In genomic region chr15:101168898-101169297, GRCh38 we compare ENCODE assay signal across 10 cellular contexts.
DNase-seq lines count a peak whose midpoint lies in the region; ATAC-seq, FAIRE-seq and TF ChIP-seq lines count a peak whose summit lies in the region.
"Had no signal": no experiment of that assay in that cellular context is flagged by ENCODE, and none has a peak within 500 bp of the region (broad histone marks: within the 10 kb centered on the region; RNA-seq: fewer than 3 reads in every experiment).

No MANE protein-coding gene starts in this region.

- no peak for DNase-seq in left ventricle myocardium inferior
- no peak for DNase-seq in left ventricle myocardium superior
- no peak for DNase-seq in K562 (ENCODE audit: extremely low read depth in 1 of 4, low spot score in 3 of 4)
- DNase-seq in uterus = no peak
- no peak for DNase-seq in NCI-H2029 (lab: John Stamatoyannopoulos, UW)
- no peak for DNase-seq in kidney tubule cell (ENCODE audit: low spot score)
- DNase-seq: H9 had no signal

- CTCF ChIA-PET in K562 (lab: Yijun Ruan, JAX; ENCODE audit: low intra/inter-chr PET ratio) = no interaction called here

- H3K4me2 ChIP-seq in K562 (ENCODE audit: insufficient read depth, low read length) = 0 out of 2 replicates have a peak overlapping the region, but pooled peaks have one; percentile 75

- FAIRE-seq in K562 (lab: Jason Lieb, UNC) = peak; percentile 71

- no peak overlapping the region for H3K9ac ChIP-seq in K562 (ENCODE audit: insufficient read depth in 1 of 2, low read depth in 2 of 2, low read length in 2 of 2)

- H3K27ac ChIP-seq in left ventricle myocardium inferior (replicated peaks) (peak overlapping the region; percentile 94), K562 (ENCODE audit: extremely low read depth, low read depth, low read length) (peak overlapping the region; percentile 92; the same call in 2 of the 3 replicates), muscle layer of duodenum (ENCODE audit: low read length) (peak overlapping the region; percentile 78), uterus (peak overlapping the region; percentile 78 to 86)
- H3K27ac ChIP-seq: SK-N-MC had no signal

- in situ Hi-C loops in K562 (cut with MboI) = no loop called here

- peaks cover 18% of the 10 kb centered on the region for H3K36me3 ChIP-seq in left ventricle myocardium inferior
- H3K36me3 ChIP-seq in K562 (ENCODE audit: control insufficient read depth, insufficient read depth, low read length) = no peaks in the 10 kb centered on the region
- no peaks in the 10 kb centered on the region for H3K36me3 ChIP-seq in muscle layer of duodenum (ENCODE audit: control insufficient read depth in 1 of 2, insufficient read depth in 2 of 2, low read length in 2 of 2)
- no peaks in the 10 kb centered on the region for H3K36me3 ChIP-seq in uterus

- H3K27me3 ChIP-seq in left ventricle myocardium inferior (ENCODE audit: low read depth) (no peaks in the 10 kb centered on the region), K562 (ENCODE audit: control insufficient read depth in 2 of 2, insufficient read depth in 2 of 2, low read length in 2 of 2) (no peaks in the 10 kb centered on the region), muscle layer of duodenum (ENCODE audit: low read depth, low read length) (no peaks in the 10 kb centered on the region), uterus (no peaks in the 10 kb centered on the region)

- H3K9me3 ChIP-seq in left ventricle myocardium inferior (replicated peaks) = peaks cover 29% of the 10 kb centered on the region
- peaks cover 12% of the 10 kb centered on the region for H3K9me3 ChIP-seq in K562 (replicated peaks; ENCODE audit: control insufficient read depth, insufficient read depth, low read depth, low read length)
- H3K9me3 ChIP-seq in muscle layer of duodenum (ENCODE audit: control insufficient read depth in 1 of 2, low read length in 2 of 2) = peaks cover 14 to 15% of the 10 kb centered on the region in 2 donors
- H3K9me3 ChIP-seq in uterus = peaks cover 0 to 17% of the 10 kb centered on the region in 2 donors

- H3K9me1 ChIP-seq in K562 (ENCODE audit: control insufficient read depth, insufficient read depth, low read length) = no peaks in the 10 kb centered on the region

- POLR2A ChIA-PET in K562 (lab: Yijun Ruan, JAX) = interaction anchor here (1.3 to 2.0 kb wide), 5 partner anchors 10 to 16 kb away, joined by 3 to 6 read pairs (median 4); no protein-coding TSS in a partner anchor

- ATAC-seq in left ventricle myocardium superior (no peak), K562 (no peak), GM19463 (IDR thresholded peaks at IDR 0.05; ENCODE audit: unreplicated experiment) (no peak)

- TF ChIP-seq CTCF in left ventricle myocardium inferior (IDR thresholded peaks at IDR 0.05; ENCODE audit: borderline replicate concordance) (no peak), K562 (IDR thresholded peaks at IDR 0.05 in 2 of 3, conservative IDR thresholded peaks at IDR 0.05 in 1 of 3; ENCODE audit: insufficient read depth in 2 of 3, low read depth in 1 of 3, low read length in 3 of 3) (no peak), uterus (IDR thresholded peaks at IDR 0.05) (no peak)

- 89% methylated on average over 4 of the region's 4 CpGs for WGBS in K562 (ENCODE audit: insufficient coverage, low coverage, missing lambda C conversion rate)

- H3K4me1 ChIP-seq in left ventricle myocardium inferior = peaks cover 54% of the 10 kb centered on the region
- H3K4me1 ChIP-seq in K562 (replicated peaks in 1 of 2; ENCODE audit: control insufficient read depth in 2 of 2, insufficient read depth in 2 of 2, low read length in 2 of 2) = peaks cover 27 to 30% of the 10 kb centered on the region in 2 experiments
- no peaks in the 10 kb centered on the region for H3K4me1 ChIP-seq in muscle layer of duodenum (ENCODE audit: control insufficient read depth in 1 of 2, insufficient read depth in 2 of 2, low read length in 2 of 2)
- H3K4me1 ChIP-seq in uterus = no peaks in the 10 kb centered on the region

- H2AFZ ChIP-seq in K562 (ENCODE audit: low read depth, low read length) = no peak overlapping the region

- no TSS peak for BruUV-seq in K562 (replicated peaks; lab: Mats Ljungman, UMichigan)

- intact Hi-C loops in left ventricle myocardium inferior (cut with micrococcal nuclease) (no loop called here), left ventricle myocardium superior (cut with micrococcal nuclease) (no loop called here), K562 (cut with micrococcal nuclease) (no loop called here), uterus (cut with DNase I; ENCODE audit: low total_unique reads) (no loop called here)

- TF ChIP-seq EP300 in K562 (IDR thresholded peaks at IDR 0.05; ENCODE audit: low read length) = no peak

- no peaks in the 10 kb centered on the region for H4K20me1 ChIP-seq in K562 (replicated peaks; ENCODE audit: control insufficient read depth, insufficient read depth, low read length)

- TF ChIP-seq RAD21 in K562 (CRISPR knock-in tag; conservative IDR thresholded peaks at IDR 0.05 in 1 of 2, IDR thresholded peaks at IDR 0.05 in 1 of 2) = no peak

- H3K4me3 ChIP-seq in left ventricle myocardium inferior (peak overlapping the region; percentile 41), K562 (no peak overlapping the region), muscle layer of duodenum (ENCODE audit: low read depth in 1 of 2, low read length in 2 of 2) (no peak overlapping the region), uterus (no peak overlapping the region)
- H3K4me3 ChIP-seq: SK-N-MC had no signal

- H3K79me2 ChIP-seq in K562 (ENCODE audit: control insufficient read depth, insufficient read depth, low read length) = no peaks in the 10 kb centered on the region

- TF ChIP-seq POLR2A in K562 (conservative IDR thresholded peaks at IDR 0.05) = no peak
- TF ChIP-seq POLR2A in uterus (IDR thresholded peaks at IDR 0.05) = no peak

TF ChIP-seq in K562, 482 proteins besides CTCF, POLR2A, EP300 and RAD21:
- TF ChIP-seq TCF3 (CRISPR knock-in tag; IDR thresholded peaks at IDR 0.05) (no peak), ZNF324 (CRISPR knock-in tag; IDR thresholded peaks at IDR 0.05) (no peak), ZNF518B (CRISPR knock-in tag; IDR thresholded peaks at IDR 0.05) (no peak), MEIS2 (IDR thresholded peaks at IDR 0.05; ENCODE audit: partially characterized antibody) (no peak), ZBTB1 (CRISPR knock-in tag; IDR thresholded peaks at IDR 0.05; ENCODE audit: borderline replicate concordance, low read depth) (no peak), GTF2E2 (tag; IDR thresholded peaks at IDR 0.05) (no peak), HINFP (tag; conservative IDR thresholded peaks at IDR 0.05; ENCODE audit: low read depth) (no peak), HOXB6 (CRISPR knock-in tag; IDR thresholded peaks at IDR 0.05; ENCODE audit: borderline replicate concordance) (no peak), SMAD3 (CRISPR knock-in tag; conservative IDR thresholded peaks at IDR 0.05) (no peak)
TF ChIP-seq in K562: peak in this region for 0.
